In the genomic region with DNA sequence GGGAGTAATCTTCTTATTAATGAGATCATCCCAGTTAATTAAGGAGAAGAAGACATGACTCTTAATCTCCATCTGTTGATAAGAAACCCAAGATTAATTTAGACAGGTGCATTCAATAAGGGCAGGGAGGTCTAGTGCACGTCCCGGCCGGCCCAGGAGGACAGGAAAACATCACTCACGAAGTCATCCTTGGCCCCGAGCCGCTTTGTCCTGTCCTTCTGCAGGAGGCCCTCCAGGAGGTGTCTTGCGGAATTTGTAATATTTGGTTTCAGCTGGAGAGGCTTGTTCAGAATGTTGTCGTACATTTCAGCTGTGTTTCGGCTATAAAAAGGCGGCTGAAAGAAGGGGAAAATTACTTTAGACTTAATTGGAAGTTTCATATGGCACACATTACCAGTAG, we compare ENCODE assay signal across 11 cellular contexts.
DNase-seq lines count a peak whose midpoint lies in the region; ATAC-seq and TF ChIP-seq lines count a peak whose summit lies in the region.
"Had no signal": no experiment of that assay in that cellular context is flagged by ENCODE, and none has a peak within 500 bp of the region (broad histone marks: within the 10 kb centered on the region; RNA-seq: fewer than 3 reads in every experiment).

No MANE protein-coding gene starts in this region.

- no peaks in the 10 kb centered on the region for H3K27me3 ChIP-seq in GM23248 (replicated peaks; ENCODE audit: insufficient read depth)
- H3K27me3 ChIP-seq in skeletal muscle tissue (ENCODE audit: control insufficient read depth in 3 of 3, insufficient read depth in 3 of 3, low read length in 3 of 3) = no peaks in the 10 kb centered on the region
- H3K27me3 ChIP-seq in effector memory CD4-positive, alpha-beta T cell (replicated peaks; ENCODE audit: control insufficient read depth, insufficient read depth, low read length, poor library complexity, severe bottlenecking) = no peaks in the 10 kb centered on the region

- H3K4me3 ChIP-seq in GM23248 (peak overlapping the region; percentile 99), skeletal muscle tissue (ENCODE audit: low read length in 3 of 3) (peak overlapping the region; percentile 92 to 96 (median 92))
- H3K4me3 ChIP-seq in effector memory CD4-positive, alpha-beta T cell (ENCODE audit: insufficient read depth, low read depth, low read length, poor library complexity, severe bottlenecking) = no peak overlapping the region

- H3K4me1 ChIP-seq in GM23248 (ENCODE audit: insufficient read depth) (peaks cover 33% of the 10 kb centered on the region), skeletal muscle tissue (ENCODE audit: control insufficient read depth in 3 of 3, insufficient read depth in 3 of 3, low read length in 3 of 3) (peaks cover 24 to 34% (median 24%) of the 10 kb centered on the region in 3 donors)
- peaks cover 17% of the 10 kb centered on the region for H3K4me1 ChIP-seq in effector memory CD4-positive, alpha-beta T cell (ENCODE audit: control insufficient read depth, insufficient read depth, low read length, poor library complexity, severe bottlenecking)

- H3K9me2 ChIP-seq in GM23248 (ENCODE audit: insufficient read depth) = no peaks in the 10 kb centered on the region

- peaks cover 47% of the 10 kb centered on the region for H3K79me2 ChIP-seq in GM23248 (ENCODE audit: insufficient read depth)

- no peaks in the 10 kb centered on the region for H3K9me3 Mint-ChIP-seq in activated T-helper 1 cell treated with anti-CD3 and anti-CD28 coated beads, Interleukin-12 subunit alpha, Interleukin-12 subunit beta, Interleukin-2, Interleukin-4 antibody, amounts not matched to agents 30 ng/mL and 10 ng/mL and 1 ng/mL, durations not matched to agents 14 hours and 24 hours and 36 hours

- no peak overlapping the region for H2AFZ ChIP-seq in GM23248

- DNase-seq in GM23248 = peak; percentile 40
- DNase-seq in activated T-helper 1 cell treated with anti-CD3 and anti-CD28 coated beads, Interleukin-12 subunit alpha, Interleukin-12 subunit beta, Interleukin-2, Interleukin-4 antibody, amounts not matched to agents 30 ng/mL and 10 ng/mL and 1 ng/mL, durations not matched to agents 14 hours and 24 hours and 36 hours (ENCODE audit: low spot score) = no peak
- peak; percentile 22 for DNase-seq in foreskin melanocyte
- no peak for DNase-seq in effector memory CD4-positive, alpha-beta T cell
- no peak for DNase-seq in NCI-H526 (lab: John Stamatoyannopoulos, UW)
- no peak for DNase-seq in GM13977 (ENCODE audit: low spot score)
- DNase-seq: activated CD4-positive, alpha-beta T cell treated with anti-CD3 and anti-CD28 coated beads for 36 hours; NCI-H69; spleen had no signal

- no peak for TF ChIP-seq CTCF in GM13977 (IDR thresholded peaks at IDR 0.05; ENCODE audit: extremely low read depth, insufficient read depth, missing control alignments)

- intact Hi-C loops in activated T-helper 1 cell treated with anti-CD3 and anti-CD28 coated beads, Interleukin-12 subunit alpha, Interleukin-12 subunit beta, Interleukin-2, Interleukin-4 antibody, amounts not matched to agents 30 ng/mL and 10 ng/mL and 1 ng/mL, durations not matched to agents 14 hours and 24 hours and 36 hours (cut with micrococcal nuclease) = loop anchor here (10.0 kb wide), 2 partner anchors 944 to 1014 kb away; partner anchors contain the start of gene MYB

- H3K27ac ChIP-seq in GM23248 = no peak overlapping the region
- peak overlapping the region; percentile 42 for H3K27ac ChIP-seq in skeletal muscle tissue (ENCODE audit: low read depth, low read length)
- H3K27ac ChIP-seq in effector memory CD4-positive, alpha-beta T cell (ENCODE audit: insufficient read depth, low read length, poor library complexity, severe bottlenecking) = no peak overlapping the region

- H3K9ac ChIP-seq in GM23248 (peak overlapping the region; percentile 99), skeletal muscle tissue (ENCODE audit: low read depth in 1 of 3, low read length in 3 of 3) (peak overlapping the region; percentile 64 to 99 (median 95))

- 83 to 87% methylated on average over 10 of the region's 10 CpGs for WGBS in GM23248 (ENCODE audit: low coverage in 1 of 2, low lambda C conversion rate in 2 of 2, missing lambda C conversion rate in 2 of 2), 2 experiments

- H3K36me3 Mint-ChIP-seq in activated T-helper 1 cell treated with anti-CD3 and anti-CD28 coated beads, Interleukin-12 subunit alpha, Interleukin-12 subunit beta, Interleukin-2, Interleukin-4 antibody, amounts not matched to agents 30 ng/mL and 10 ng/mL and 1 ng/mL, durations not matched to agents 14 hours and 24 hours and 36 hours (ENCODE audit: low read depth) = peaks cover 64% of the 10 kb centered on the region

- peak overlapping the region; percentile 9 for H3K27ac Mint-ChIP-seq in activated T-helper 1 cell treated with anti-CD3 and anti-CD28 coated beads, Interleukin-12 subunit alpha, Interleukin-12 subunit beta, Interleukin-2, Interleukin-4 antibody, amounts not matched to agents 30 ng/mL and 10 ng/mL and 1 ng/mL, durations not matched to agents 14 hours and 24 hours and 36 hours
- H3K27ac Mint-ChIP-seq: activated CD4-positive, alpha-beta T cell treated with anti-CD3 and anti-CD28 coated beads for 36 hours had no signal

- in situ Hi-C loops in GM23248 (cut with MboI) = no loop called here
- in situ Hi-C loops in GM13977 (cut with MboI; ENCODE audit: low pct_unique_long_range_greater_than_20kb, low sequenced_read_pairs, unreplicated experiment) = loop anchor here (10.0 to 25.0 kb wide), 3 partner anchors 474 to 1266 kb away; no protein-coding TSS in a partner anchor

- no peaks in the 10 kb centered on the region for H3K27me3 Mint-ChIP-seq in activated T-helper 1 cell treated with anti-CD3 and anti-CD28 coated beads, Interleukin-12 subunit alpha, Interleukin-12 subunit beta, Interleukin-2, Interleukin-4 antibody, amounts not matched to agents 30 ng/mL and 10 ng/mL and 1 ng/mL, durations not matched to agents 14 hours and 24 hours and 36 hours (ENCODE audit: insufficient read depth)
- H3K27me3 Mint-ChIP-seq: activated CD4-positive, alpha-beta T cell treated with anti-CD3 and anti-CD28 coated beads for 36 hours had no signal

- H3K9me3 ChIP-seq in GM23248 (ENCODE audit: low read depth) = no peaks in the 10 kb centered on the region
- H3K9me3 ChIP-seq in skeletal muscle tissue (ENCODE audit: control insufficient read depth in 3 of 3, low read length in 3 of 3) = no peaks in the 10 kb centered on the region
- H3K9me3 ChIP-seq in effector memory CD4-positive, alpha-beta T cell (ENCODE audit: control insufficient read depth, low read length) = no peaks in the 10 kb centered on the region
- H3K9me3 ChIP-seq: spleen had no signal

- peak overlapping the region; percentile 96 for H3K4me3 Mint-ChIP-seq in activated T-helper 1 cell treated with anti-CD3 and anti-CD28 coated beads, Interleukin-12 subunit alpha, Interleukin-12 subunit beta, Interleukin-2, Interleukin-4 antibody, amounts not matched to agents 30 ng/mL and 10 ng/mL and 1 ng/mL, durations not matched to agents 14 hours and 24 hours and 36 hours

- H4K20me1 ChIP-seq in GM23248 (ENCODE audit: insufficient read depth) = peaks cover 36% of the 10 kb centered on the region

- H3K36me3 ChIP-seq in GM23248 (ENCODE audit: low read depth) (peaks cover 54% of the 10 kb centered on the region), skeletal muscle tissue (ENCODE audit: control insufficient read depth in 3 of 3, insufficient read depth in 3 of 3, low read length in 3 of 3) (peaks cover 37 to 43% (median 41%) of the 10 kb centered on the region in 3 donors)
- H3K36me3 ChIP-seq in effector memory CD4-positive, alpha-beta T cell (ENCODE audit: control insufficient read depth, insufficient read depth, low read length) = peaks cover 47% of the 10 kb centered on the region

- peaks cover 86% of the 10 kb centered on the region for H3F3A ChIP-seq in GM23248 (ENCODE audit: insufficient read depth)

- H3K4me1 Mint-ChIP-seq in activated T-helper 1 cell treated with anti-CD3 and anti-CD28 coated beads, Interleukin-12 subunit alpha, Interleukin-12 subunit beta, Interleukin-2, Interleukin-4 antibody, amounts not matched to agents 30 ng/mL and 10 ng/mL and 1 ng/mL, durations not matched to agents 14 hours and 24 hours and 36 hours (ENCODE audit: low read depth) = peaks cover 58% of the 10 kb centered on the region

- ATAC-seq in HG03565 (IDR thresholded peaks at IDR 0.05; ENCODE audit: unreplicated experiment) = no peak
- ATAC-seq: activated CD4-positive, alpha-beta T cell treated with anti-CD3 and anti-CD28 coated beads for 36 hours had no signal

- peak overlapping the region; percentile 99 for H3K4me2 ChIP-seq in GM23248 (ENCODE audit: unreplicated experiment)

Comparison
In these comparisons a context has a peak if more than half of its experiments do, and no peak if none do; other contexts are left out.
1. DNase-seq: peak in GM23248 (single experiment) and foreskin melanocyte (single experiment); none in activated T-helper 1 cell treated with anti-CD3 and anti-CD28 coated beads, Interleukin-12 subunit alpha, Interleukin-12 subunit beta, Interleukin-2, Interleukin-4 antibody, amounts not matched to agents 30 ng/mL and 10 ng/mL and 1 ng/mL, durations not matched to agents 14 hours and 24 hours and 36 hours (single experiment), effector memory CD4-positive, alpha-beta T cell (0 of 3), NCI-H526 (0 of 2) and GM13977 (single experiment).